8 cellular contexts compared by ENCODE assay signal in genomic region chrX:118727686-118728339, GRCh38. TPM values are rescaled to one million over a fixed set of nuclear protein-coding genes. Genes with fewer than 3 reads are reported as not detected.
DNase-seq lines count a peak whose midpoint lies in the region; ATAC-seq, FAIRE-seq and TF ChIP-seq lines count a peak whose summit lies in the region.

No MANE protein-coding gene starts in this region.

- H3K4me2 ChIP-seq in PC-3 (ENCODE audit: low read length) = peak overlapping the region; percentile 95

- no TSS peak for BruUV-seq in PC-3 (replicated peaks; lab: Mats Ljungman, UMichigan)

- H3K9ac ChIP-seq in PC-3 (ENCODE audit: low read length) (peak overlapping the region; percentile 91), endocrine pancreas (ENCODE audit: control insufficient read depth, insufficient read depth, low read length) (no peak overlapping the region), mucosa of rectum (ENCODE audit: low read depth in 1 of 2, low read length in 2 of 2) (peak overlapping the region; percentile 47 to 78)

- no peaks in the 10 kb centered on the region for H4K20me1 ChIP-seq in PC-3 (ENCODE audit: low read length)

- H3K27ac ChIP-seq in PC-3 (ENCODE audit: low read length) (peak overlapping the region; percentile 95), mucosa of rectum (ENCODE audit: low read depth in 2 of 2, low read length in 2 of 2) (peak overlapping the region; percentile 89 to 94)

- peak overlapping the region; percentile 63 for H3K4me3 ChIP-seq in AG09309 (ENCODE audit: control insufficient read depth, low read depth, low read length)
- H3K4me3 ChIP-seq in PC-3 (ENCODE audit: low read length) = peak overlapping the region; percentile 80
- H3K4me3 ChIP-seq in endocrine pancreas (ENCODE audit: control insufficient read depth, insufficient read depth, low read length) = peak overlapping the region; percentile 61
- H3K4me3 ChIP-seq in mucosa of rectum (ENCODE audit: low read length in 2 of 2) = peak overlapping the region; percentile 65 to 76

- H3F3A ChIP-seq in PC-3 (ENCODE audit: low read length, unreplicated experiment) = no peaks in the 10 kb centered on the region

- peaks cover 44% of the 10 kb centered on the region for H3K79me2 ChIP-seq in PC-3 (ENCODE audit: low read length)

- H3K4me1 ChIP-seq in PC-3 (ENCODE audit: insufficient read depth, low read length) = peaks cover 66% of the 10 kb centered on the region
- H3K4me1 ChIP-seq in endocrine pancreas (ENCODE audit: control insufficient read depth, insufficient read depth, low read length) = no peaks in the 10 kb centered on the region
- peaks cover 20 to 25% of the 10 kb centered on the region in 2 donors for H3K4me1 ChIP-seq in mucosa of rectum (ENCODE audit: control insufficient read depth in 2 of 2, insufficient read depth in 2 of 2, low read length in 2 of 2)

- CTCF ChIA-PET in PC-3 (lab: Charles Lee) = no interaction called here

- DNase-seq in AG09309 (ENCODE audit: low read depth) (no peak), PC-3 (peak; percentile 11), A172 (ENCODE audit: low spot score) (no peak), GM19239 (ENCODE audit: insufficient read length, low spot score) (no peak)
- no peak for DNase-seq in effector CD4-positive, alpha-beta T cell

- FAIRE-seq in GM19239 (lab: Jason Lieb, UNC) = no peak

- H3K36me3 ChIP-seq in PC-3 (ENCODE audit: low read depth, low read length) (no peaks in the 10 kb centered on the region), endocrine pancreas (ENCODE audit: control insufficient read depth, insufficient read depth, low read length) (no peaks in the 10 kb centered on the region), mucosa of rectum (ENCODE audit: control insufficient read depth in 2 of 2, insufficient read depth in 2 of 2, low read length in 2 of 2) (no peaks in the 10 kb centered on the region)

- H3K9me2 ChIP-seq in PC-3 (replicated peaks; ENCODE audit: low read length) = no peaks in the 10 kb centered on the region

- ATAC-seq in GM19324 (IDR thresholded peaks at IDR 0.05; ENCODE audit: low FRiP score, unreplicated experiment) = peak; percentile 26
- ATAC-seq in PC-3 = peak; percentile 9

- intact Hi-C loops in PC-3 (cut with micrococcal nuclease) = loop anchor here (1.0 kb wide), 2 partner anchors 62 to 84 kb away; no protein-coding TSS in a partner anchor

- H3K9me3 ChIP-seq in PC-3 (ENCODE audit: low read length) (no peaks in the 10 kb centered on the region), endocrine pancreas (ENCODE audit: control insufficient read depth, low read length) (no peaks in the 10 kb centered on the region), mucosa of rectum (ENCODE audit: control insufficient read depth in 2 of 2, low read length in 2 of 2) (no peaks in the 10 kb centered on the region)

- TF ChIP-seq CTCF in AG09309 (IDR thresholded peaks at IDR 0.05; ENCODE audit: control insufficient read depth, insufficient read depth, low read depth, low read length, missing control alignments) (no peak), PC-3 (conservative IDR thresholded peaks at IDR 0.05; ENCODE audit: low read depth, low read length) (no peak)

- POLR2A ChIA-PET in PC-3 (lab: Charles Lee; ENCODE audit: unreplicated experiment) = interaction anchor here (0.6 to 0.7 kb wide), 2 partner anchors 77 to 90 kb away, joined by 3 to 4 read pairs; no protein-coding TSS in a partner anchor

- peak overlapping the region; percentile 76 for H2AFZ ChIP-seq in PC-3 (ENCODE audit: low read length)

- H3K27me3 ChIP-seq in PC-3 (ENCODE audit: low read length) (no peaks in the 10 kb centered on the region), endocrine pancreas (ENCODE audit: control insufficient read depth, insufficient read depth, low read length) (no peaks in the 10 kb centered on the region), mucosa of rectum (ENCODE audit: control insufficient read depth in 2 of 2, insufficient read depth in 2 of 2, low read length in 2 of 2) (no peaks in the 10 kb centered on the region)

RNA-seq across cellular contexts. Expression of gene IL13RA1, which starts 0.4 kb away (rescaled TPM):
- 33.4 and 33.5 TPM in 2 replicates for total RNA-seq in PC-3 (2014; rRNA removed)
- 38.9 and 41.9 TPM in 2 replicates for total RNA-seq in A172 (2014; rRNA removed; shearing (Covaris generic))
